Comparison of ENCODE assay signal across 1 cellular context in genomic region chr20:32285621-32286334, GRCh38.
TF ChIP-seq lines count a peak whose summit lies in the region.

No MANE protein-coding gene starts in this region.

TF ChIP-seq in K562, 482 proteins besides CTCF, POLR2A, EP300 and RAD21 (continued from another document and continues in another):
- TF ChIP-seq ZBTB49 (CRISPR knock-in tag; IDR thresholded peaks at IDR 0.05; ENCODE audit: borderline replicate concordance) (no peak), FOXJ3 (CRISPR knock-in tag; IDR thresholded peaks at IDR 0.05) (no peak), CLOCK (CRISPR knock-in tag; IDR thresholded peaks at IDR 0.05; ENCODE audit: borderline replicate concordance) (no peak), CREB5 (CRISPR knock-in tag; IDR thresholded peaks at IDR 0.05) (no peak), ZFP36 (IDR thresholded peaks at IDR 0.05; ENCODE audit: low read depth, low read length, partially characterized antibody) (peak; percentile 90), RFX1 (IDR thresholded peaks at IDR 0.05) (0 out of 2 replicates have a peak, but pooled peaks have one; percentile 9), ZSCAN32 (CRISPR knock-in tag; IDR thresholded peaks at IDR 0.05) (no peak), RBM25 (IDR thresholded peaks at IDR 0.05; ENCODE audit: low read depth, low read length, severe bottlenecking) (no peak), OTX1 (CRISPR knock-in tag; IDR thresholded peaks at IDR 0.05) (no peak), IRF2 (CRISPR knock-in tag; IDR thresholded peaks at IDR 0.05) (no peak), TRIM28 (IDR thresholded peaks at IDR 0.05) (no peak), ZNF398 (CRISPR knock-in tag; IDR thresholded peaks at IDR 0.05) (no peak), ZNF561 (CRISPR knock-in tag; conservative IDR thresholded peaks at IDR 0.05) (no peak), ZNF551 (CRISPR knock-in tag; IDR thresholded peaks at IDR 0.05) (no peak), TSC22D4 (tag; IDR thresholded peaks at IDR 0.05) (no peak), DLX4 (CRISPR knock-in tag; IDR thresholded peaks at IDR 0.05) (no peak), ARID1B (IDR thresholded peaks at IDR 0.05) (peak; percentile 98), NEUROD1 (IDR thresholded peaks at IDR 0.05; ENCODE audit: borderline replicate concordance, low read depth, low read length, partially characterized antibody) (peak; percentile 80), HMBOX1 (IDR thresholded peaks at IDR 0.05) (no peak; the same call in 1 of the 2 replicates), NFIC (IDR thresholded peaks at IDR 0.05) (peak; percentile 91), ILF3 (IDR thresholded peaks at IDR 0.05; ENCODE audit: borderline replicate concordance) (no peak), ZFPM2 (CRISPR knock-in tag; IDR thresholded peaks at IDR 0.05) (no peak), CEBPZ (IDR thresholded peaks at IDR 0.05; ENCODE audit: borderline replicate concordance, low read depth, low read length) (no peak), TBP (optimal IDR thresholded peaks at IDR 0.05; ENCODE audit: low read depth, low read length) (no peak), SIN3B (IDR thresholded peaks at IDR 0.05; ENCODE audit: low read depth) (no peak), GABPB2 (CRISPR knock-in tag; conservative IDR thresholded peaks at IDR 0.05) (no peak), GABPA (tag; conservative IDR thresholded peaks at IDR 0.05; ENCODE audit: low read depth) (0 out of 2 replicates have a peak, but pooled peaks have one; percentile 47), ZNF41 (CRISPR knock-in tag; conservative IDR thresholded peaks at IDR 0.05) (no peak), MXD1 (CRISPR knock-in tag; IDR thresholded peaks at IDR 0.05; ENCODE audit: borderline replicate concordance, poor library complexity, severe bottlenecking) (no peak), KAT8 (IDR thresholded peaks at IDR 0.05; ENCODE audit: low read depth) (no peak), E2F4 (CRISPR knock-in tag; IDR thresholded peaks at IDR 0.05; ENCODE audit: low read depth) (no peak), SMARCE1 (IDR thresholded peaks at IDR 0.05) (peak; percentile 99), TOE1 (IDR thresholded peaks at IDR 0.05; ENCODE audit: borderline replicate concordance) (no peak), TOE1 (CRISPR knock-in tag; IDR thresholded peaks at IDR 0.05; ENCODE audit: borderline replicate concordance, low read depth) (no peak), MEIS2 (IDR thresholded peaks at IDR 0.05; ENCODE audit: partially characterized antibody) (peak; percentile 100), ZBTB12 (CRISPR knock-in tag; IDR thresholded peaks at IDR 0.05) (no peak), HNRNPK (IDR thresholded peaks at IDR 0.05; ENCODE audit: low read depth, low read length, poor library complexity, severe bottlenecking) (no peak), ARHGAP35 (IDR thresholded peaks at IDR 0.05; ENCODE audit: partially characterized antibody) (no peak), MBD1 (CRISPR knock-in tag; IDR thresholded peaks at IDR 0.05) (no peak), TRIM24 (IDR thresholded peaks at IDR 0.05) (peak in 1 of 2 experiments; percentile 75; a peak in 2 of 4 replicates), ELF1 (tag; IDR thresholded peaks at IDR 0.05) (no peak), POLR2AphosphoS5 (IDR thresholded peaks at IDR 0.05; ENCODE audit: control insufficient read depth, insufficient read depth, low read depth, low read length) (peak; percentile 91), YY1 (IDR thresholded peaks at IDR 0.05; ENCODE audit: borderline replicate concordance in 1 of 3, control insufficient read depth in 1 of 3, extremely low read depth in 1 of 3, insufficient read depth in 3 of 3, insufficient read length in 1 of 3, insufficient replicate concordance in 2 of 3, low read depth in 1 of 3, low read length in 2 of 3) (no peak), FOXA3 (CRISPR knock-in tag; conservative IDR thresholded peaks at IDR 0.05 in 1 of 2, IDR thresholded peaks at IDR 0.05 in 1 of 2) (no peak), MYBL2 (IDR thresholded peaks at IDR 0.05; ENCODE audit: low read depth) (no peak), MYBL2 (CRISPR knock-in tag; IDR thresholded peaks at IDR 0.05; ENCODE audit: borderline replicate concordance) (no peak), ZBED1 (IDR thresholded peaks at IDR 0.05) (no peak; the same call in 1 of the 2 replicates), FOSL1 (tag; conservative IDR thresholded peaks at IDR 0.05) (peak; percentile 95), BRD9 (IDR thresholded peaks at IDR 0.05; ENCODE audit: low read depth, partially characterized antibody) (no peak)
